Comparison of ENCODE assay signal across 1 cellular context in the genomic region with DNA sequence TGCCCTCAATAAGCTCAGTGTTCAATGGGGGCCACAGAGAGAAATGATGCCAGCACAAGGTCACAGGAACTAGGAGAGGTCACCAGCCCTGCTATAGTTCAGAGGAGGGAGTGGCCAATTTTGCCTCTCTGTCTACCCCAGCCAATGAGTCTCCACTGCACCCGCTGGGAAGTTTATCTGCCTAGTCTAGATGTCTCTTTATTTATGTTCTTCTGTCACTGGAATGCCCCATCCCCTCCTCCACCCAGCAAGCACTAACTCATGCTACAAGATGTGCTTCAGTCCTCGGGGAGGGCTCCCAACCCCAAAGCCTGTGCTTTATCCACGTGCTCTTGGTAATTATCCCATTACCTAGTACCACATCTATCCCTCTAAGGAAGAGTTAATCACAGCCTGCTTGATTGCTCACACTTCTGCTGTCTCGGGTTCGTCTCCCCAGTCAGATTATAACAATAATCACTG.
TF ChIP-seq lines count a peak whose summit lies in the region.

No MANE protein-coding gene starts in this region.

TF ChIP-seq in K562, 482 proteins besides CTCF, POLR2A, EP300 and RAD21 (continued from another document and continues in another):
- TF ChIP-seq NRF1 (conservative IDR thresholded peaks at IDR 0.05 in 1 of 2, IDR thresholded peaks at IDR 0.05 in 1 of 2) (peak; percentile 12 to 14; a peak in 1 of 4 replicates), SIRT6 (IDR thresholded peaks at IDR 0.05; ENCODE audit: low read depth, low read length) (no peak), JUNB (CRISPR knock-in tag; conservative IDR thresholded peaks at IDR 0.05) (no peak), ZBTB7A (IDR thresholded peaks at IDR 0.05; ENCODE audit: borderline replicate concordance, control insufficient read depth, low read depth, low read length) (no peak), SUPT5H (IDR thresholded peaks at IDR 0.05) (no peak), HDGF (IDR thresholded peaks at IDR 0.05) (no peak), TBP (optimal IDR thresholded peaks at IDR 0.05; ENCODE audit: low read depth, low read length) (peak; percentile 29), NCOR1 (IDR thresholded peaks at IDR 0.05) (peak; percentile 75), BRF1 (IDR thresholded peaks at IDR 0.05; ENCODE audit: borderline replicate concordance, extremely low read depth, insufficient read length) (no peak), DPF2 (IDR thresholded peaks at IDR 0.05) (peak; percentile 87), ZNF444 (CRISPR knock-in tag; IDR thresholded peaks at IDR 0.05) (no peak), MTA3 (IDR thresholded peaks at IDR 0.05; ENCODE audit: borderline replicate concordance) (peak; percentile 82; the same call in 1 of the 2 replicates), CHAMP1 (IDR thresholded peaks at IDR 0.05) (no peak), BACH1 (tag; IDR thresholded peaks at IDR 0.05) (0 out of 2 replicates have a peak, but pooled peaks have one; percentile 37), CBFB (CRISPR knock-in tag; IDR thresholded peaks at IDR 0.05) (no peak), CHD2 (IDR thresholded peaks at IDR 0.05; ENCODE audit: low read depth, low read length) (peak; percentile 64; the same call in 1 of the 2 replicates), JUN (IDR thresholded peaks at IDR 0.05; ENCODE audit: borderline replicate concordance, low read depth, low read length) (peak; percentile 58; the same call in 1 of the 2 replicates), JUN (CRISPR knock-in tag; IDR thresholded peaks at IDR 0.05; ENCODE audit: borderline replicate concordance) (no peak), GTF3C2 (IDR thresholded peaks at IDR 0.05; ENCODE audit: borderline replicate concordance, extremely low read depth, insufficient read length) (no peak), ETV5 (CRISPR knock-in tag; IDR thresholded peaks at IDR 0.05; ENCODE audit: low read depth) (no peak), FOXJ2 (tag; IDR thresholded peaks at IDR 0.05) (no peak), ZNF140 (CRISPR knock-in tag; IDR thresholded peaks at IDR 0.05) (no peak), FOXP1 (CRISPR knock-in tag; IDR thresholded peaks at IDR 0.05) (no peak), ZNF175 (CRISPR knock-in tag; IDR thresholded peaks at IDR 0.05; ENCODE audit: low read depth) (no peak), XRCC4 (IDR thresholded peaks at IDR 0.05; ENCODE audit: extremely low read depth, insufficient read depth, insufficient read length) (no peak), PML (IDR thresholded peaks at IDR 0.05; ENCODE audit: low read length) (no peak), NCOA4 (IDR thresholded peaks at IDR 0.05; ENCODE audit: partially characterized antibody) (no peak), RAD51 (IDR thresholded peaks at IDR 0.05; ENCODE audit: borderline replicate concordance, low read depth) (no peak), ARID1B (IDR thresholded peaks at IDR 0.05) (peak; percentile 82), NCOA2 (IDR thresholded peaks at IDR 0.05; ENCODE audit: partially characterized antibody in 2 of 2) (no peak), GMEB1 (CRISPR knock-in tag; IDR thresholded peaks at IDR 0.05) (no peak), MTF1 (CRISPR knock-in tag; IDR thresholded peaks at IDR 0.05; ENCODE audit: borderline replicate concordance) (no peak), ZNF589 (CRISPR knock-in tag; IDR thresholded peaks at IDR 0.05; ENCODE audit: low read depth) (no peak), ZNF668 (CRISPR knock-in tag; IDR thresholded peaks at IDR 0.05) (no peak), ZNF282 (CRISPR knock-in tag; IDR thresholded peaks at IDR 0.05) (no peak), PHF8 (IDR thresholded peaks at IDR 0.05; ENCODE audit: borderline replicate concordance, low read length) (no peak), ZNF592 (IDR thresholded peaks at IDR 0.05) (peak; percentile 87), ELK3 (CRISPR knock-in tag; IDR thresholded peaks at IDR 0.05) (no peak), POLR3A (IDR thresholded peaks at IDR 0.05; ENCODE audit: borderline replicate concordance, extremely low read depth, insufficient read depth, insufficient read length) (no peak)
- TF ChIP-seq, protein P1, sequence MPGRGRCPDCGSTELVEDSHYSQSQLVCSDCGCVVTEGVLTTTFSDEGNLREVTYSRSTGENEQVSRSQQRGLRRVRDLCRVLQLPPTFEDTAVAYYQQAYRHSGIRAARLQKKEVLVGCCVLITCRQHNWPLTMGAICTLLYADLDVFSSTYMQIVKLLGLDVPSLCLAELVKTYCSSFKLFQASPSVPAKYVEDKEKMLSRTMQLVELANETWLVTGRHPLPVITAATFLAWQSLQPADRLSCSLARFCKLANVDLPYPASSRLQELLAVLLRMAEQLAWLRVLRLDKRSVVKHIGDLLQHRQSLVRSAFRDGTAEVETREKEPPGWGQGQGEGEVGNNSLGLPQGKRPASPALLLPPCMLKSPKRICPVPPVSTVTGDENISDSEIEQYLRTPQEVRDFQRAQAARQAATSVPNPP (IDR thresholded peaks at IDR 0.05; ENCODE audit: borderline replicate concordance, insufficient read depth, insufficient read length): no peak
- TF ChIP-seq, protein P2, sequence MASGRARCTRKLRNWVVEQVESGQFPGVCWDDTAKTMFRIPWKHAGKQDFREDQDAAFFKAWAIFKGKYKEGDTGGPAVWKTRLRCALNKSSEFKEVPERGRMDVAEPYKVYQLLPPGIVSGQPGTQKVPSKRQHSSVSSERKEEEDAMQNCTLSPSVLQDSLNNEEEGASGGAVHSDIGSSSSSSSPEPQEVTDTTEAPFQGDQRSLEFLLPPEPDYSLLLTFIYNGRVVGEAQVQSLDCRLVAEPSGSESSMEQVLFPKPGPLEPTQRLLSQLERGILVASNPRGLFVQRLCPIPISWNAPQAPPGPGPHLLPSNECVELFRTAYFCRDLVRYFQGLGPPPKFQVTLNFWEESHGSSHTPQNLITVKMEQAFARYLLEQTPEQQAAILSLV (tag; IDR thresholded peaks at IDR 0.05): no peak
- TF ChIP-seq, protein P3, sequence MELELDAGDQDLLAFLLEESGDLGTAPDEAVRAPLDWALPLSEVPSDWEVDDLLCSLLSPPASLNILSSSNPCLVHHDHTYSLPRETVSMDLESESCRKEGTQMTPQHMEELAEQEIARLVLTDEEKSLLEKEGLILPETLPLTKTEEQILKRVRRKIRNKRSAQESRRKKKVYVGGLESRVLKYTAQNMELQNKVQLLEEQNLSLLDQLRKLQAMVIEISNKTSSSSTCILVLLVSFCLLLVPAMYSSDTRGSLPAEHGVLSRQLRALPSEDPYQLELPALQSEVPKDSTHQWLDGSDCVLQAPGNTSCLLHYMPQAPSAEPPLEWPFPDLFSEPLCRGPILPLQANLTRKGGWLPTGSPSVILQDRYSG (tag; conservative IDR thresholded peaks at IDR 0.05; ENCODE audit: low read depth): no peak
- TF ChIP-seq, protein P4, sequence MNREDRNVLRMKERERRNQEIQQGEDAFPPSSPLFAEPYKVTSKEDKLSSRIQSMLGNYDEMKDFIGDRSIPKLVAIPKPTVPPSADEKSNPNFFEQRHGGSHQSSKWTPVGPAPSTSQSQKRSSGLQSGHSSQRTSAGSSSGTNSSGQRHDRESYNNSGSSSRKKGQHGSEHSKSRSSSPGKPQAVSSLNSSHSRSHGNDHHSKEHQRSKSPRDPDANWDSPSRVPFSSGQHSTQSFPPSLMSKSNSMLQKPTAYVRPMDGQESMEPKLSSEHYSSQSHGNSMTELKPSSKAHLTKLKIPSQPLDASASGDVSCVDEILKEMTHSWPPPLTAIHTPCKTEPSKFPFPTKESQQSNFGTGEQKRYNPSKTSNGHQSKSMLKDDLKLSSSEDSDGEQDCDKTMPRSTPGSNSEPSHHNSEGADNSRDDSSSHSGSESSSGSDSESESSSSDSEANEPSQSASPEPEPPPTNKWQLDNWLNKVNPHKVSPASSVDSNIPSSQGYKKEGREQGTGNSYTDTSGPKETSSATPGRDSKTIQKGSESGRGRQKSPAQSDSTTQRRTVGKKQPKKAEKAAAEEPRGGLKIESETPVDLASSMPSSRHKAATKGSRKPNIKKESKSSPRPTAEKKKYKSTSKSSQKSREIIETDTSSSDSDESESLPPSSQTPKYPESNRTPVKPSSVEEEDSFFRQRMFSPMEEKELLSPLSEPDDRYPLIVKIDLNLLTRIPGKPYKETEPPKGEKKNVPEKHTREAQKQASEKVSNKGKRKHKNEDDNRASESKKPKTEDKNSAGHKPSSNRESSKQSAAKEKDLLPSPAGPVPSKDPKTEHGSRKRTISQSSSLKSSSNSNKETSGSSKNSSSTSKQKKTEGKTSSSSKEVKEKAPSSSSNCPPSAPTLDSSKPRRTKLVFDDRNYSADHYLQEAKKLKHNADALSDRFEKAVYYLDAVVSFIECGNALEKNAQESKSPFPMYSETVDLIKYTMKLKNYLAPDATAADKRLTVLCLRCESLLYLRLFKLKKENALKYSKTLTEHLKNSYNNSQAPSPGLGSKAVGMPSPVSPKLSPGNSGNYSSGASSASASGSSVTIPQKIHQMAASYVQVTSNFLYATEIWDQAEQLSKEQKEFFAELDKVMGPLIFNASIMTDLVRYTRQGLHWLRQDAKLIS (CRISPR knock-in tag; IDR thresholded peaks at IDR 0.05): no peak
